In genomic region chr6:17865798-17866725, GRCh38 we compare ENCODE assay signal across 9 cellular contexts.
A peak's percentile ranks its signal among the peaks of the same experiment; 100 is the strongest.
DNase-seq lines count a peak whose midpoint lies in the region; ATAC-seq and TF ChIP-seq lines count a peak whose summit lies in the region.
"Had no signal": no experiment of that assay in that cellular context is flagged by ENCODE, and none has a peak within 500 bp of the region (broad histone marks: within the 10 kb centered on the region; RNA-seq: fewer than 3 reads in every experiment).

No MANE protein-coding gene starts in this region.

- H3K27me3 Mint-ChIP-seq in stimulated activated memory B cell treated with anti-CD40 and anti-IgM and Interleukin-4, amounts not matched to agents 10 μg/mL and 1 μg/mL and 100 μg/mL, for 72 hours: no peaks in the 10 kb centered on the region

- no peaks in the 10 kb centered on the region for H3K27me3 ChIP-seq in left ventricle myocardium inferior (ENCODE audit: low read depth)

- no peak overlapping the region for H3K4me3 ChIP-seq in left ventricle myocardium inferior

- no peak for TF ChIP-seq CTCF in left ventricle myocardium inferior (IDR thresholded peaks at IDR 0.05; ENCODE audit: borderline replicate concordance)

- no peaks in the 10 kb centered on the region for H3K4me1 Mint-ChIP-seq in stimulated activated memory B cell treated with anti-CD40 and anti-IgM and Interleukin-4, amounts not matched to agents 10 μg/mL and 1 μg/mL and 100 μg/mL, for 72 hours
- H3K4me1 Mint-ChIP-seq: activated naive CD8-positive, alpha-beta T cell treated with anti-CD3 and anti-CD28 coated beads, Interleukin-2, amount 10 ng/mL, durations not matched to agents 7 days and 5 days had no signal

- no peak overlapping the region for H3K4me3 Mint-ChIP-seq in stimulated activated memory B cell treated with anti-CD40 and anti-IgM and Interleukin-4, amounts not matched to agents 10 μg/mL and 1 μg/mL and 100 μg/mL, for 72 hours
- H3K4me3 Mint-ChIP-seq: activated naive CD8-positive, alpha-beta T cell treated with anti-CD3 and anti-CD28 coated beads, Interleukin-2, amount 10 ng/mL, durations not matched to agents 7 days and 5 days had no signal

- ATAC-seq in HG02571 (IDR thresholded peaks at IDR 0.05; ENCODE audit: unreplicated experiment): no peak
- ATAC-seq in stimulated activated memory B cell treated with anti-CD40 and anti-IgM and Interleukin-4, amounts not matched to agents 10 μg/mL and 1 μg/mL and 100 μg/mL, for 72 hours: no peak

- H3K36me3 ChIP-seq in left ventricle myocardium inferior: no peaks in the 10 kb centered on the region

- no peak overlapping the region for H3K27ac Mint-ChIP-seq in stimulated activated memory B cell treated with anti-CD40 and anti-IgM and Interleukin-4, amounts not matched to agents 10 μg/mL and 1 μg/mL and 100 μg/mL, for 72 hours
- H3K27ac Mint-ChIP-seq: activated naive CD8-positive, alpha-beta T cell treated with anti-CD3 and anti-CD28 coated beads, Interleukin-2, amount 10 ng/mL, durations not matched to agents 7 days and 5 days had no signal

- intact Hi-C loops in left ventricle myocardium inferior (cut with micrococcal nuclease): no loop called here

- no peaks in the 10 kb centered on the region for H3K9me3 Mint-ChIP-seq in stimulated activated memory B cell treated with anti-CD40 and anti-IgM and Interleukin-4, amounts not matched to agents 10 μg/mL and 1 μg/mL and 100 μg/mL, for 72 hours
- H3K9me3 Mint-ChIP-seq: activated naive CD8-positive, alpha-beta T cell treated with anti-CD3 and anti-CD28 coated beads, Interleukin-2, amount 10 ng/mL, durations not matched to agents 7 days and 5 days had no signal

- peak; percentile 100 for DNase-seq in ELR (ENCODE audit: low read depth)
- peak in 46 of 58 donors; percentile 5 to 86 (median 39) for DNase-seq in anterior cingulate cortex (lab: John Stamatoyannopoulos, UW)
- peak; percentile 58 for DNase-seq in left ventricle myocardium inferior
- DNase-seq in renal cortical epithelial cell (ENCODE audit: low read depth): peak; percentile 100
- no peak for DNase-seq in central memory CD4-positive, alpha-beta T cell
- DNase-seq in NCI-H2081 treated with DMSO at 0.1 percent for 48 hours (lab: John Stamatoyannopoulos, UW): no peak
- DNase-seq: activated naive CD8-positive, alpha-beta T cell treated with anti-CD3 and anti-CD28 coated beads, Interleukin-2, amount 10 ng/mL, durations not matched to agents 7 days and 5 days had no signal

- no peaks in the 10 kb centered on the region for H3K36me3 Mint-ChIP-seq in stimulated activated memory B cell treated with anti-CD40 and anti-IgM and Interleukin-4, amounts not matched to agents 10 μg/mL and 1 μg/mL and 100 μg/mL, for 72 hours
- H3K36me3 Mint-ChIP-seq: activated naive CD8-positive, alpha-beta T cell treated with anti-CD3 and anti-CD28 coated beads, Interleukin-2, amount 10 ng/mL, durations not matched to agents 7 days and 5 days had no signal

- H3K9me3 ChIP-seq in left ventricle myocardium inferior (replicated peaks): no peaks in the 10 kb centered on the region

- H3K4me1 ChIP-seq in left ventricle myocardium inferior: peaks cover 81% of the 10 kb centered on the region

- peak overlapping the region; percentile 65 for H3K27ac ChIP-seq in left ventricle myocardium inferior (replicated peaks)

Comparison
In these comparisons a context has a peak if more than half of its experiments do, and no peak if none do; other contexts are left out.
1. DNase-seq: peak in ELR (single experiment), anterior cingulate cortex (46 of 58), left ventricle myocardium inferior (single experiment) and renal cortical epithelial cell (single experiment); none in central memory CD4-positive, alpha-beta T cell (single experiment) and NCI-H2081 treated with DMSO at 0.1 percent for 48 hours (single experiment).